In genomic region chr12:101280006-101280505, GRCh38 we compare ENCODE assay signal across 8 cellular contexts. TPM values are rescaled to one million over a fixed set of nuclear protein-coding genes. Genes with fewer than 3 reads are reported as not detected.
DNase-seq lines count a peak whose midpoint lies in the region; ATAC-seq and TF ChIP-seq lines count a peak whose summit lies in the region.

Gene UTP20, plus strand, starts transcription at chr12:101280105. Its CDS starts 178 bp downstream, at chr12:101280283.

- TF ChIP-seq POLR2A in right lobe of liver (IDR thresholded peaks at IDR 0.05), result no peak

- TF ChIP-seq CTCF in dorsolateral prefrontal cortex (IDR thresholded peaks at IDR 0.05 in 54 of 56, conservative IDR thresholded peaks at IDR 0.05 in 2 of 56; ENCODE audit: low read depth in 1 of 56, partially characterized antibody in 56 of 56), result peak in 27 of 56 donors; percentile 6 to 49 (median 21)
- no peak for TF ChIP-seq CTCF in right lobe of liver (IDR thresholded peaks at IDR 0.05)

- WGBS in right lobe of liver (ENCODE audit: insufficient coverage, low coverage, low lambda C conversion rate, missing lambda C conversion rate), result 0% methylated on average over 14 of the region's 34 CpGs

- intact Hi-C loops in dorsolateral prefrontal cortex (cut with DNase I) (loop anchor here in 1 of 2 donors (5.0 kb wide), 1 partner anchor 127 kb away; the partner anchor contains the start of gene ARL1), right lobe of liver (cut with DNase I) (no loop called here)

- H3K4me3 ChIP-seq in dorsolateral prefrontal cortex (peak within 1 kb of the TSS; percentile 66 to 100 (median 91)), right lobe of liver (peak within 1 kb of the TSS; percentile 79 to 92 (median 86))

- H3K4me1 ChIP-seq in right lobe of liver, result peaks cover 0 to 11% (median 3%) of the 10 kb centered on the region in 4 donors

- no peaks in the 10 kb centered on the region for H3K9me3 ChIP-seq in right lobe of liver

- DNase-seq in CD1c-positive myeloid dendritic cell (ENCODE audit: extremely low spot score) (peak; percentile 96), NCI-H82 (lab: John Stamatoyannopoulos, UW) (peak; percentile 95), dorsolateral prefrontal cortex (peak; percentile 90 to 98 (median 96)), right lobe of liver (peak; percentile 92 to 96 (median 94))
- DNase-seq in activated CD4-positive, alpha-beta T cell treated with anti-CD3 and anti-CD28 coated beads, Interleukin-2, amount 50 U/mL, for 4 hours, result peak; percentile 92 to 93
- peak; percentile 95 for DNase-seq in stimulated activated CD4-positive, alpha-beta T cell treated with anti-CD3 and anti-CD28 coated beads, Interleukin-4, amount 100 ng/mL, for 24 hours

- peak within 1 kb of the TSS in 19 of 59 donors; percentile 1 to 76 (median 39) for H3K27ac ChIP-seq in dorsolateral prefrontal cortex
- H3K27ac ChIP-seq in right lobe of liver, result no peak within 1 kb of the TSS

- H3K27me3 ChIP-seq in dorsolateral prefrontal cortex, result no peaks in the 10 kb centered on the region
- no peaks in the 10 kb centered on the region for H3K27me3 ChIP-seq in right lobe of liver

- H3K36me3 ChIP-seq in right lobe of liver, result no peaks in the 10 kb centered on the region

- ATAC-seq in GM19397 (IDR thresholded peaks at IDR 0.05; ENCODE audit: unreplicated experiment), result peak; percentile 100
- ATAC-seq in HG03565 (IDR thresholded peaks at IDR 0.05; ENCODE audit: unreplicated experiment), result peak; percentile 99
- ATAC-seq in right lobe of liver, result peak; percentile 100

RNA-seq across cellular contexts. Expression of gene UTP20, which starts in this region (rescaled TPM):
- 10 to 100 TPM in 58 of 120 experiments, 1 to 10 TPM in 62; 5.7 to 13.6 (median 9.9) TPM for total RNA-seq in dorsolateral prefrontal cortex
- total RNA-seq in right lobe of liver, result 1 to 10 TPM; 4.6 to 8.5 (median 6.5) TPM
